Comparison of ENCODE assay signal across 8 cellular contexts in the genomic region with DNA sequence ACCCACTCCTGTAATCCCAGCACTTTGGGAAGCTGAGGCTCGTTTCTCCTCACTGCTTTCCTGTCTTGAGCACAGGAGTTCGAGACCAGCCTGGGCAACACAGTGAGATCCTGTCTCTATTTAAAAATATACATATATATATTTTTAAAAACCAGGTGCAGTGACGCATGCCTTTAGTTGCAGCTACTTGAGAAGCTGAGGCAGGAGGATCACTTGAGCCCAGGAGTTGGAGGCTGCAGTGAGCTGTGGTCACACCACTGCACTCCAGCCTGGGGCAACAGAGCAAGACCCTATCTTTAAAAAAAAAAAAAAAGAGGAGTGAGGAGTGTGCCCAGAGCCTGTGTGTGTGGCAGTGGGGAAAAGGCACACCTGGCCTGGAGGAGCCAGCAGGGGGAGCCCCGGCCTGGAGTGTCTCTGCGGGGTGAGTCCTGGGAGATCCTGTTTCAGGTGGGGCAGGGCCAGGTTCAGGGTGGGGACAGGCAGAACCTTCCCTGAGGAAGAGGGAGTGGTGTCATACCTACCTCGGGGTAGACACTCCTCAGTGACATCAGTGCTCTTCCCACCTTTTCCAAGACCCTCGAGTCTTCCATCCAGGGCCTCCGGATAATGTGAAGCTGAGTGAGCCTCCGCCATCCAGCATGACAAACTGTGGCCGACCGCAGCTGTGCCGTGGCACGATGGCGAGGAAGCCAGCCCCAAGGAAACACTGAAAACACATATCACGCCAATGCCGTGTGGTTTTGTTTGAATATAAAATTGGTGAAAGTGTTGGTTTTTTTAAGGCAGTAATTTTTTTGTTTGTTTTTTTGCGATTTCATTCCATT. TPM values are rescaled to one million over a fixed set of nuclear protein-coding genes. Genes with fewer than 3 reads are reported as not detected.
DNase-seq lines count a peak whose midpoint lies in the region; ATAC-seq and TF ChIP-seq lines count a peak whose summit lies in the region.

No MANE protein-coding gene starts in this region.

- intact Hi-C loops in activated T-helper 2 cell treated with anti-CD3 and anti-CD28 coated beads, Interferon-gamma antibody, Interleukin-2, Interleukin-4, amounts not matched to agents 10 μg/mL and 5 μg/mL and 100 μg/mL, durations not matched to agents 14 hours and 24 hours and 36 hours (cut with micrococcal nuclease) = no loop called here

- H3K27me3 ChIP-seq in GM06990 (replicated peaks; ENCODE audit: control insufficient read depth, insufficient read depth, low read length) (no peaks in the 10 kb centered on the region), cardiac muscle cell (no peaks in the 10 kb centered on the region)

- no peak overlapping the region for H3K4me3 ChIP-seq in GM06990 (replicated peaks; ENCODE audit: low read depth, low read length)
- no peak overlapping the region for H3K4me3 ChIP-seq in cardiac muscle cell

- H3K27ac Mint-ChIP-seq in activated T-helper 2 cell treated with anti-CD3 and anti-CD28 coated beads, Interferon-gamma antibody, Interleukin-2, Interleukin-4, amounts not matched to agents 10 μg/mL and 5 μg/mL and 100 μg/mL, durations not matched to agents 14 hours and 24 hours and 36 hours = no peak overlapping the region

- peaks cover 3% of the 10 kb centered on the region for H3K4me1 Mint-ChIP-seq in activated T-helper 2 cell treated with anti-CD3 and anti-CD28 coated beads, Interferon-gamma antibody, Interleukin-2, Interleukin-4, amounts not matched to agents 10 μg/mL and 5 μg/mL and 100 μg/mL, durations not matched to agents 14 hours and 24 hours and 36 hours (ENCODE audit: low read depth)

- no peak overlapping the region for H3K4me3 Mint-ChIP-seq in activated T-helper 2 cell treated with anti-CD3 and anti-CD28 coated beads, Interferon-gamma antibody, Interleukin-2, Interleukin-4, amounts not matched to agents 10 μg/mL and 5 μg/mL and 100 μg/mL, durations not matched to agents 14 hours and 24 hours and 36 hours (ENCODE audit: low read depth)

- TF ChIP-seq CTCF in GM06990 (IDR thresholded peaks at IDR 0.05; ENCODE audit: insufficient read depth, low read length, poor library complexity, severe bottlenecking) (peak; percentile 70), cardiac muscle cell (IDR thresholded peaks at IDR 0.05; ENCODE audit: low read depth, low read length) (peak; percentile 50)

- H3K27ac ChIP-seq in cardiac muscle cell = no peak overlapping the region

- H3K9me3 ChIP-seq in cardiac muscle cell (ENCODE audit: low read depth) = no peaks in the 10 kb centered on the region

- H3K4me1 ChIP-seq in cardiac muscle cell (ENCODE audit: low read depth) = no peaks in the 10 kb centered on the region

- DNase-seq in GM06990 (ENCODE audit: extremely low read depth, insufficient read length) (no peak), NCI-H226 (peak; percentile 26), cardiac muscle cell (ENCODE audit: low read depth in 1 of 2, low spot score in 1 of 2) (peak in 1 of 2 donors; percentile 20), NCI-H128 (lab: John Stamatoyannopoulos, UW; ENCODE audit: unreplicated experiment) (no peak)
- peak; percentile 39 for DNase-seq in activated T-helper 2 cell treated with anti-CD3 and anti-CD28 coated beads, Interferon-gamma antibody, Interleukin-2, Interleukin-4, amounts not matched to agents 10 μg/mL and 5 μg/mL and 100 μg/mL, durations not matched to agents 14 hours and 24 hours and 36 hours (ENCODE audit: low spot score)
- peak; percentile 37 for DNase-seq in stimulated activated CD4-positive, alpha-beta T cell treated with anti-CD3 and anti-CD28 coated beads, Interleukin-1b, Interleukin-23, amount 100 ng/mL, for 48 hours

- H3K27me3 Mint-ChIP-seq in activated T-helper 2 cell treated with anti-CD3 and anti-CD28 coated beads, Interferon-gamma antibody, Interleukin-2, Interleukin-4, amounts not matched to agents 10 μg/mL and 5 μg/mL and 100 μg/mL, durations not matched to agents 14 hours and 24 hours and 36 hours (ENCODE audit: low read depth) = no peaks in the 10 kb centered on the region

- peaks cover 23% of the 10 kb centered on the region for H3K36me3 ChIP-seq in GM06990 (ENCODE audit: control insufficient read depth, insufficient read depth, low read length)
- peaks cover 45% of the 10 kb centered on the region for H3K36me3 ChIP-seq in cardiac muscle cell

- H3K9me3 Mint-ChIP-seq in activated T-helper 2 cell treated with anti-CD3 and anti-CD28 coated beads, Interferon-gamma antibody, Interleukin-2, Interleukin-4, amounts not matched to agents 10 μg/mL and 5 μg/mL and 100 μg/mL, durations not matched to agents 14 hours and 24 hours and 36 hours = no peaks in the 10 kb centered on the region

- ATAC-seq in GM18861 (IDR thresholded peaks at IDR 0.05; ENCODE audit: unreplicated experiment) (no peak), GM18520 (IDR thresholded peaks at IDR 0.05; ENCODE audit: unreplicated experiment) (no peak)

- peaks cover 63% of the 10 kb centered on the region for H3K36me3 Mint-ChIP-seq in activated T-helper 2 cell treated with anti-CD3 and anti-CD28 coated beads, Interferon-gamma antibody, Interleukin-2, Interleukin-4, amounts not matched to agents 10 μg/mL and 5 μg/mL and 100 μg/mL, durations not matched to agents 14 hours and 24 hours and 36 hours (ENCODE audit: low read depth)

RNA-seq across cellular contexts. Expression of a gene that starts 9.0 kb away (rescaled TPM):
- total RNA-seq in activated T-helper 2 cell treated with anti-CD3 and anti-CD28 coated beads, Interferon-gamma antibody, Interleukin-2, Interleukin-4, amounts not matched to agents 10 μg/mL and 5 μg/mL and 100 μg/mL, durations not matched to agents 14 hours and 24 hours and 36 hours = 264 and 265 TPM in 2 replicates
- 38.7 and 61.7 TPM in 2 replicates for total RNA-seq in cardiac muscle cell
- polyA plus RNA-seq in cardiac muscle cell = 49.3 and 56.1 TPM in 2 replicates

RNA-seq across cellular contexts. Expression of a gene that starts 39.8 kb away (rescaled TPM):
- total RNA-seq in activated T-helper 2 cell treated with anti-CD3 and anti-CD28 coated beads, Interferon-gamma antibody, Interleukin-2, Interleukin-4, amounts not matched to agents 10 μg/mL and 5 μg/mL and 100 μg/mL, durations not matched to agents 14 hours and 24 hours and 36 hours = 79.8 and 83.4 TPM in 2 replicates
- 198 and 216 TPM in 2 replicates for total RNA-seq in cardiac muscle cell
- 331 and 385 TPM in 2 replicates for polyA plus RNA-seq in cardiac muscle cell

RNA-seq across cellular contexts. Expression of a gene that starts 42.9 kb away (rescaled TPM):
- 153 and 159 TPM in 2 replicates for total RNA-seq in activated T-helper 2 cell treated with anti-CD3 and anti-CD28 coated beads, Interferon-gamma antibody, Interleukin-2, Interleukin-4, amounts not matched to agents 10 μg/mL and 5 μg/mL and 100 μg/mL, durations not matched to agents 14 hours and 24 hours and 36 hours
- total RNA-seq in cardiac muscle cell = 130 and 181 TPM in 2 replicates
- polyA plus RNA-seq in cardiac muscle cell = 75.1 and 81.0 TPM in 2 replicates

RNA-seq across cellular contexts. Expression of a gene that starts 43.2 kb away (rescaled TPM):
- 123 and 130 TPM in 2 replicates for total RNA-seq in activated T-helper 2 cell treated with anti-CD3 and anti-CD28 coated beads, Interferon-gamma antibody, Interleukin-2, Interleukin-4, amounts not matched to agents 10 μg/mL and 5 μg/mL and 100 μg/mL, durations not matched to agents 14 hours and 24 hours and 36 hours
- 66.9 and 110 TPM in 2 replicates for total RNA-seq in cardiac muscle cell
- polyA plus RNA-seq in cardiac muscle cell = 132 and 193 TPM in 2 replicates

Comparison
In these comparisons a context has a peak if more than half of its experiments do, and no peak if none do; other contexts are left out.
1. DNase-seq: peak in NCI-H226 (single experiment), activated T-helper 2 cell treated with anti-CD3 and anti-CD28 coated beads, Interferon-gamma antibody, Interleukin-2, Interleukin-4, amounts not matched to agents 10 μg/mL and 5 μg/mL and 100 μg/mL, durations not matched to agents 14 hours and 24 hours and 36 hours (single experiment) and stimulated activated CD4-positive, alpha-beta T cell treated with anti-CD3 and anti-CD28 coated beads, Interleukin-1b, Interleukin-23, amount 100 ng/mL, for 48 hours (single experiment); none in GM06990 (single experiment) and NCI-H128 (single experiment).